ENCODE assay signal across 35 cellular contexts in genomic region chr6:135380793-135381192, GRCh38.
"Had no signal": no experiment of that assay in that cellular context is flagged by ENCODE, and none has a peak within 500 bp of the region (broad histone marks: within the 10 kb centered on the region; RNA-seq: fewer than 3 reads in every experiment).

No MANE protein-coding gene starts in this region.

- H3K36me3 ChIP-seq: MG63 had no signal

- DNase-seq: Karpas-422, Kasumi-1, MG63, MM.1S, MV-4-11, NCI-H1048, NCI-H1092, NCI-H1092 treated with DMSO at 0.1 percent for 48 hours, NCI-H1105, NCI-H1105 treated with DMSO at 0.1 percent for 48 hours, NCI-H1417, NCI-H1417 treated with DMSO at 0.1 percent for 48 hours, NCI-H1436, NCI-H1436 treated with DMSO at 0.1 percent for 48 hours, NCI-H146, NCI-H1694, NCI-H1694 treated with DMSO at 0.1 percent for 48 hours, NCI-H187, NCI-H187 treated with DMSO at 0.1 percent for 48 hours, NCI-H1930, NCI-H2029, NCI-H2029 treated with DMSO at 0.1 percent for 48 hours, NCI-H2081, NCI-H2081 treated with DMSO at 0.1 percent for 48 hours, NCI-H2107, NCI-H2171, NCI-H2171 treated with DMSO at 0.1 percent for 48 hours, NCI-H2227 treated with DMSO at 0.1 percent for 48 hours, NCI-H226, NCI-H345, NCI-H446, NCI-H446 treated with DMSO at 0.1 percent for 48 hours, NCI-H510A, NCI-H510A treated with DMSO at 0.1 percent for 48 hours, NCI-H524 had no signal

- H3K27me3 ChIP-seq: MG63 had no signal

- H3K4me3 ChIP-seq: MG63 had no signal

- H3K9me3 ChIP-seq: MG63 had no signal
